37 cellular contexts compared by ENCODE assay signal in genomic region chr20:45352729-45353128, GRCh38. TPM values are rescaled to one million over a fixed set of nuclear protein-coding genes. Genes with fewer than 3 reads are reported as not detected.
"Had no signal": no experiment of that assay in that cellular context is flagged by ENCODE, and none has a peak within 500 bp of the region (broad histone marks: within the 10 kb centered on the region; RNA-seq: fewer than 3 reads in every experiment).

No MANE protein-coding gene starts in this region.

- ATAC-seq: naive thymus-derived CD8-positive, alpha-beta T cell; natural killer cell treated with Interleukin-12 subunit alpha and Interleukin-12 subunit beta and Interleukin-15 and Interleukin-18, amount 100 ng/mL, for 72 hours; psoas muscle; right cardiac atrium; sciatic nerve; stimulated activated memory B cell treated with anti-CD40 and anti-IgM and Interleukin-4, amounts not matched to agents 10 μg/mL and 1 μg/mL and 100 μg/mL, for 72 hours had no signal

- DNase-seq: naive thymus-derived CD8-positive, alpha-beta T cell; nephron progenitor cell; nucleus accumbens; ovary; posterior cingulate gyrus; psoas muscle; right cardiac atrium; spleen; stimulated activated CD4-positive, alpha-beta T cell treated with anti-CD3 and anti-CD28 coated beads, Interleukin-12 subunit alpha, Interleukin-12 subunit beta, amount 100 ng/mL, for 4 hours; stimulated activated CD4-positive, alpha-beta T cell treated with anti-CD3 and anti-CD28 coated beads, Interleukin-1b, Interleukin-23, amount 100 ng/mL, for 48 hours; stimulated activated CD4-positive, alpha-beta T cell treated with anti-CD3 and anti-CD28 coated beads, Interleukin-4, amount 100 ng/mL, for 1 hour; stimulated activated CD4-positive, alpha-beta T cell treated with anti-CD3 and anti-CD28 coated beads, Interleukin-4, amount 100 ng/mL, for 4 hours; stimulated activated CD8-positive, alpha-beta memory T cell treated with anti-CD3 and anti-CD28 coated beads, Interleukin-4, amount 100 ng/mL, for 48 hours; stimulated activated naive CD4-positive, alpha-beta T cell treated with Interleukin-2 at 50 U/mL for 16 hours; stomach; thyroid gland; trophoblast cell; upper lobe of left lung had no signal

- H3K27ac ChIP-seq: neutrophil, ovary, parathyroid adenoma, psoas muscle, skin epidermis, thoracic aorta, thyroid gland, upper lobe of left lung, vagina had no signal

- H3K36me3 Mint-ChIP-seq: natural killer cell treated with Interleukin-12 subunit alpha and Interleukin-12 subunit beta and Interleukin-15 and Interleukin-18, amount 100 ng/mL, for 72 hours; stimulated activated memory B cell treated with anti-CD40 and anti-IgM and Interleukin-4, amounts not matched to agents 10 μg/mL and 1 μg/mL and 100 μg/mL, for 72 hours had no signal

- H3K27ac Mint-ChIP-seq: naive thymus-derived CD8-positive, alpha-beta T cell; natural killer cell treated with Interleukin-12 subunit alpha and Interleukin-12 subunit beta and Interleukin-15 and Interleukin-18, amount 100 ng/mL, for 72 hours; nephron progenitor cell; progenitor cell of endocrine pancreas; stimulated activated memory B cell treated with anti-CD40 and anti-IgM and Interleukin-4, amounts not matched to agents 10 μg/mL and 1 μg/mL and 100 μg/mL, for 72 hours had no signal

- H3K9me3 ChIP-seq: neutrophil, ovary, psoas muscle, spleen, stomach, thoracic aorta, thyroid gland, tibial nerve, upper lobe of left lung, vagina had no signal

- H3K4me2 ChIP-seq: smooth muscle cell had no signal

- H3K9me3 Mint-ChIP-seq: naive thymus-derived CD8-positive, alpha-beta T cell; natural killer cell treated with Interleukin-12 subunit alpha and Interleukin-12 subunit beta and Interleukin-15 and Interleukin-18, amount 100 ng/mL, for 72 hours; nephron progenitor cell; neural crest cell; stimulated activated memory B cell treated with anti-CD40 and anti-IgM and Interleukin-4, amounts not matched to agents 10 μg/mL and 1 μg/mL and 100 μg/mL, for 72 hours; stimulated activated naive CD8-positive, alpha-beta T cell treated with anti-CD3 and anti-CD28 coated beads, Interleukin-15, Interleukin-2, amounts not matched to agents 100 ng/mL and 50 ng/mL, for 24 hours had no signal

- H3K27me3 ChIP-seq: ovary, thyroid gland, tibial nerve, upper lobe of left lung, vagina had no signal

- H3K79me2 ChIP-seq: parathyroid adenoma had no signal

- H3K36me3 ChIP-seq: neutrophil, ovary, spleen, stomach, thoracic aorta, thyroid gland, tibial nerve, upper lobe of left lung, vagina had no signal

- H3K4me3 ChIP-seq: ovary, psoas muscle, skin epidermis, smooth muscle cell, spleen, stomach, thoracic aorta, thyroid gland, tibial nerve, upper lobe of left lung, vagina had no signal

- H3K27me3 Mint-ChIP-seq: natural killer cell treated with Interleukin-12 subunit alpha and Interleukin-12 subunit beta and Interleukin-15 and Interleukin-18, amount 100 ng/mL, for 72 hours; stimulated activated naive CD8-positive, alpha-beta T cell treated with anti-CD3 and anti-CD28 coated beads, Interleukin-15, Interleukin-2, amounts not matched to agents 100 ng/mL and 50 ng/mL, for 24 hours had no signal

- H3K9ac ChIP-seq: parathyroid adenoma had no signal

- H3K4me1 ChIP-seq: parathyroid adenoma had no signal

- H2AFZ ChIP-seq: parathyroid adenoma had no signal

- FAIRE-seq: urothelium cell line had no signal

- H3K4me3 Mint-ChIP-seq: naive thymus-derived CD8-positive, alpha-beta T cell; natural killer cell treated with Interleukin-12 subunit alpha and Interleukin-12 subunit beta and Interleukin-15 and Interleukin-18, amount 100 ng/mL, for 72 hours; nephron progenitor cell; neural crest cell; stimulated activated memory B cell treated with anti-CD40 and anti-IgM and Interleukin-4, amounts not matched to agents 10 μg/mL and 1 μg/mL and 100 μg/mL, for 72 hours; stimulated activated naive CD8-positive, alpha-beta T cell treated with anti-CD3 and anti-CD28 coated beads, Interleukin-15, Interleukin-2, amounts not matched to agents 100 ng/mL and 50 ng/mL, for 24 hours had no signal

RNA-seq across cellular contexts. Expression of gene TP53TG5, which starts 25.4 kb away (rescaled TPM):
- total RNA-seq: natural killer cell treated with Interleukin-12 subunit alpha and Interleukin-12 subunit beta and Interleukin-15 and Interleukin-18, amount 100 ng/mL, for 72 hours; neural crest cell; progenitor cell of endocrine pancreas; renal cortical epithelial cell; sciatic nerve; smooth muscle cell; stomach; temporal lobe; thoracic aorta; thyroid gland; tibial nerve; upper lobe of left lung; vagina had no signal

RNA-seq across cellular contexts. Expression of gene MATN4, which starts 44.6 kb away (rescaled TPM):
- total RNA-seq: naive thymus-derived CD8-positive, alpha-beta T cell; neural crest cell; progenitor cell of endocrine pancreas; psoas muscle; renal cortical epithelial cell; smooth muscle cell; spleen; temporal lobe; tibial nerve; ureter; vagina had no signal
- polyA plus RNA-seq: naive thymus-derived CD8-positive, alpha-beta T cell; ovary; psoas muscle; smooth muscle cell had no signal

RNA-seq across cellular contexts. Expression of gene RBPJL, which starts 46.1 kb away (rescaled TPM):
- total RNA-seq: naive thymus-derived CD8-positive, alpha-beta T cell; natural killer cell treated with Interleukin-12 subunit alpha and Interleukin-12 subunit beta and Interleukin-15 and Interleukin-18, amount 100 ng/mL, for 72 hours; neural crest cell; omental fat pad; renal cortical epithelial cell; right cardiac atrium; sciatic nerve; smooth muscle cell; spleen; subcutaneous adipose tissue; temporal lobe; thoracic aorta; thyroid gland; ureter; vagina had no signal
- polyA plus RNA-seq: naive thymus-derived CD8-positive, alpha-beta T cell; ovary; right cardiac atrium; smooth muscle cell had no signal
